ENCODE assay signal across 12 cellular contexts in genomic region chr1:236287757-236288619, GRCh38. TPM values are rescaled to one million over a fixed set of nuclear protein-coding genes. Genes with fewer than 3 reads are reported as not detected.
DNase-seq lines count a peak whose midpoint lies in the region; ATAC-seq and TF ChIP-seq lines count a peak whose summit lies in the region.
"Had no signal": no experiment of that assay in that cellular context is flagged by ENCODE, and none has a peak within 500 bp of the region (broad histone marks: within the 10 kb centered on the region; RNA-seq: fewer than 3 reads in every experiment).

No MANE protein-coding gene starts in this region.

- H3K36me3 ChIP-seq in testis (ENCODE audit: low read depth, missing control alignments) = no peaks in the 10 kb centered on the region
- H3K36me3 ChIP-seq: Peyer's patch had no signal

- 42 to 53% methylated on average over 22 of the region's 22 CpGs for WGBS in testis, 2 donors

- H3K27me3 ChIP-seq in testis = no peaks in the 10 kb centered on the region
- H3K27me3 ChIP-seq: Peyer's patch had no signal

- H3K27ac ChIP-seq in testis = no peak overlapping the region
- H3K27ac ChIP-seq: dorsolateral prefrontal cortex had no signal

- peak overlapping the region in 1 of 2 donors; percentile 38 for H3K4me3 ChIP-seq in testis
- H3K4me3 ChIP-seq: dorsolateral prefrontal cortex had no signal

- ATAC-seq in GM19351 (IDR thresholded peaks at IDR 0.05; ENCODE audit: unreplicated experiment) (no peak), Right ventricle myocardium superior (ENCODE audit: poor library complexity) (no peak)
- ATAC-seq: stimulated activated memory B cell treated with anti-CD40 and anti-IgM and Interleukin-4, amounts not matched to agents 10 μg/mL and 1 μg/mL and 100 μg/mL, for 72 hours had no signal

- intact Hi-C loops in testis (cut with DNase I; ENCODE audit: low total_unique reads) (no loop called here), Right ventricle myocardium superior (cut with DNase I) (no loop called here)

- DNase-seq in SIG-M5 treated with dmso at 0.1 percent for 504 hours (lab: John Stamatoyannopoulos, UW; ENCODE audit: unreplicated experiment) = peak; percentile 25
- no peak for DNase-seq in SIG-M5 (lab: John Stamatoyannopoulos, UW)
- DNase-seq in NCI-H2227 (lab: John Stamatoyannopoulos, UW; ENCODE audit: unreplicated experiment) = peak; percentile 94
- DNase-seq in ecto neural progenitor cell (ENCODE audit: low spot score) = peak; percentile 82
- peak; percentile 78 for DNase-seq in testis
- DNase-seq in NCI-H526 treated with DMSO at 0.1 percent for 48 hours (lab: John Stamatoyannopoulos, UW) = no peak
- DNase-seq in Right ventricle myocardium superior = no peak
- DNase-seq: activated CD4-positive, alpha-beta T cell treated with anti-CD3 and anti-CD28 coated beads, Interleukin-2, amount 10 ng/mL, durations not matched to agents 7 days and 5 days; dorsolateral prefrontal cortex had no signal

- no peaks in the 10 kb centered on the region for H3K9me3 ChIP-seq in testis
- H3K9me3 ChIP-seq: Peyer's patch had no signal

- TF ChIP-seq CTCF in testis (IDR thresholded peaks at IDR 0.05) = no peak

- no peaks in the 10 kb centered on the region for H3K4me1 ChIP-seq in testis
- H3K4me1 ChIP-seq: Peyer's patch had no signal

- TF ChIP-seq POLR2A in testis (IDR thresholded peaks at IDR 0.05) = no peak

RNA-seq across cellular contexts. Expression of gene ERO1B, which starts 6.2 kb away (rescaled TPM):
- total RNA-seq in testis (10 to 100 TPM; 16.2 to 20.3 TPM), Right ventricle myocardium superior (5.0 TPM)
- polyA plus RNA-seq in testis (ENCODE audit: insufficient read depth, low read depth, low replicate concordance) = 53.8 TPM

Comparison
In these comparisons a context has a peak if more than half of its experiments do, and no peak if none do; other contexts are left out.
1. DNase-seq: peak in SIG-M5 treated with dmso at 0.1 percent for 504 hours (single experiment), NCI-H2227 (single experiment), ecto neural progenitor cell (single experiment) and testis (single experiment); none in SIG-M5 (single experiment), NCI-H526 treated with DMSO at 0.1 percent for 48 hours (single experiment) and Right ventricle myocardium superior (single experiment).